In the genomic region with DNA sequence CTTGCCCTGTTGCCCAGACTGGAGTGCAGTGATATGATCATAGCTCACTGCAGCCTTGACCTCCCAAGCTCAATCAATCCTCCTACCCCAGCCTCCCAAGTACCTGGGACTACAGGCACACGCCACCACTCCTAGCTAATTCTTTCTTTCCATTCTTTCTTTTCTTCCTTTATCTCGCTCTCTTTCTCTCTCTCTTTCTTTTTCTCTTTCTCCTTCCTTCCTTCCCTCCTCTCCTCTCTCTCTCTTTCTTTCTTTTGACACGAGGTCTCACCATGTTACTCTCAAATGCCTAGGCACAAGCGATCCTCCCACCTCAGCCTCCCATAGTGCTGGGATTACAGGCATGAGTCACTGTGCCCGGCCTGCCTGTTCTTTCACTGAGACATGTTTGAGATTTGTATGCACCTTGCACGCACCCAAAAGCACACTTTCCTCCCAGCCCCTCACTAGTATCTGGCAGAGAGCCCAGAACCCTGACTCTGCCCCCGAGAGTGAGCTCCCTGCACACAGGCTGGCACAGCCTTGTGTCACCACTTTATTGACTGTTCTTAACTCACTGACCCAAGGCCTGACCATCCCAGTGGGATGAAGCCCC, we compare ENCODE assay signal across 8 cellular contexts. TPM values are rescaled to one million over a fixed set of nuclear protein-coding genes. Genes with fewer than 3 reads are reported as not detected.
DNase-seq lines count a peak whose midpoint lies in the region; ATAC-seq lines count a peak whose summit lies in the region.

No MANE protein-coding gene starts in this region.

- peak; percentile 67 for ATAC-seq in HG03565 (IDR thresholded peaks at IDR 0.05; ENCODE audit: unreplicated experiment)

- DNase-seq in NCI-H748 (lab: John Stamatoyannopoulos, UW; ENCODE audit: unreplicated experiment) (peak; percentile 52), NCI-H748 treated with DMSO at 0.1 percent for 48 hours (lab: John Stamatoyannopoulos, UW) (no peak), renal cortical epithelial cell (ENCODE audit: low read depth) (peak; percentile 4), UCSD-AML1 (lab: John Stamatoyannopoulos, UW; ENCODE audit: unreplicated experiment) (no peak), germinal center (ENCODE audit: low spot score) (no peak), GM19238 (ENCODE audit: insufficient read length, low spot score) (no peak)
- peak; percentile 85 for DNase-seq in activated CD8-positive, alpha-beta memory T cell treated with anti-CD3 and anti-CD28 coated beads for 24 hours

RNA-seq across cellular contexts. Expression of gene CD6, which starts 56.8 kb away (rescaled TPM):
- total RNA-seq in renal cortical epithelial cell = not detected in 2 replicates

Comparison
In these comparisons a context has a peak if more than half of its experiments do, and no peak if none do; other contexts are left out.
1. DNase-seq: peak in NCI-H748 (single experiment), activated CD8-positive, alpha-beta memory T cell treated with anti-CD3 and anti-CD28 coated beads for 24 hours (single experiment) and renal cortical epithelial cell (single experiment); none in NCI-H748 treated with DMSO at 0.1 percent for 48 hours (single experiment), UCSD-AML1 (single experiment), germinal center (single experiment) and GM19238 (single experiment).